In the genomic region with DNA sequence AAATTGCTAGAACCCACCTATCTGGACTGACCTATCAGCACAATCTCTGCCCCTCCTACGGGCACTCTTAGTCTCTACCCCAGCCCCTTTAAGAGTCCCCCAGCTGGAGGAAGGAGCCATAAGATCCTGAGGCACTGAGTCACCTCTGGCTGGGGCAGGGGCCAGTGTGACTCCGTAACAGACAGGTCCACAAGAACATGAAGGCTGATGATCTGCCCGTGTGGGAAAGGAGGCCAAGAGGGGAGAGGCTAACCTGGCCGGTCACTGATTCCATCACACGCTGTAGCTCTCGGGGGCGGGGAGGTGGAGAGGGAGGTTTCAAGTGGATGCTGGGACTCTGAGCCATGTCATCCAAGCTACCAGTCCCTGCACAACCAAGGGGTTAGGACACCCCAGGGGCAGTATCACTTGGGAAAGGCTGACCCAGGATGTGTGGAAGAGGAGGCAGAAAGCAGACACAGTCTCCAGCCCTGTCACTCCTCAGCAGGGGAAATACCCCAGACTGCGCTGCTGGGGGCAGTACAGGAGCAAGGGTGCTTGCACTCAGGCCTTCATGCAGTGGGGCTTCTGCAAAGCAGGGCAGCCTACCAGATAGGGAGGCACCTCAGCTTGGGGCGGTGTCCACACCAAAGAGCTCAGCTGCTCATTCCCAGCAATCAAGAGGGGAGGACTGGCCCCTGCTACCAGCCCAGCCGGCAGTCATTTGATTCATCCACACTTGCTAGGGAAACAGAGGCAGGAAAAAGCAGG, we compare ENCODE assay signal across 11 cellular contexts. TPM values are rescaled to one million over a fixed set of nuclear protein-coding genes. Genes with fewer than 3 reads are reported as not detected.
DNase-seq lines count a peak whose midpoint lies in the region; TF ChIP-seq lines count a peak whose summit lies in the region.
"Had no signal": no experiment of that assay in that cellular context is flagged by ENCODE, and none has a peak within 500 bp of the region (broad histone marks: within the 10 kb centered on the region; RNA-seq: fewer than 3 reads in every experiment).

No MANE protein-coding gene starts in this region.

- H3F3A ChIP-seq in OCI-LY1 (ENCODE audit: insufficient read depth, low read length) = no peaks in the 10 kb centered on the region
- H3F3A ChIP-seq in smooth muscle cell (ENCODE audit: low read depth) = peaks cover 18% of the 10 kb centered on the region

- H3K9me2 ChIP-seq in OCI-LY1 (ENCODE audit: low read depth, low read length) = no peaks in the 10 kb centered on the region

- intact Hi-C loops in activated CD4-positive, alpha-beta T cell treated with anti-CD3 and anti-CD28 coated beads, Interleukin-2, amount 10 ng/mL, durations not matched to agents 24 days and 14 days (cut with micrococcal nuclease) = no loop called here
- intact Hi-C loops in dendritic cell treated with granulocyte-macrophage colony-stimulating factor and Interleukin-4, amounts not matched to agents 40 ng/mL and 50 ng/mL, for 4 days (cut with micrococcal nuclease) = no loop called here

- WGBS in smooth muscle cell (ENCODE audit: low lambda C conversion rate) = 75% methylated on average over 10 of the region's 10 CpGs

- H2AFZ ChIP-seq in OCI-LY1 (ENCODE audit: low read length) = no peak overlapping the region
- no peak overlapping the region for H2AFZ ChIP-seq in smooth muscle cell (ENCODE audit: low read depth)

- H3K4me3 Mint-ChIP-seq in activated CD4-positive, alpha-beta T cell treated with anti-CD3 and anti-CD28 coated beads, Interleukin-2, amount 10 ng/mL, durations not matched to agents 24 days and 14 days = no peak overlapping the region
- no peak overlapping the region for H3K4me3 Mint-ChIP-seq in dendritic cell treated with granulocyte-macrophage colony-stimulating factor and Interleukin-4, amounts not matched to agents 40 ng/mL and 50 ng/mL, for 4 days

- peak overlapping the region; percentile 53 for H3K27ac Mint-ChIP-seq in activated CD4-positive, alpha-beta T cell treated with anti-CD3 and anti-CD28 coated beads, Interleukin-2, amount 10 ng/mL, durations not matched to agents 24 days and 14 days
- peak overlapping the region; percentile 47 for H3K27ac Mint-ChIP-seq in dendritic cell treated with granulocyte-macrophage colony-stimulating factor and Interleukin-4, amounts not matched to agents 40 ng/mL and 50 ng/mL, for 4 days

- H3K9me3 ChIP-seq in OCI-LY1 (ENCODE audit: low read length) = no peaks in the 10 kb centered on the region
- no peaks in the 10 kb centered on the region for H3K9me3 ChIP-seq in smooth muscle cell (replicated peaks; ENCODE audit: low read depth)

- no peak overlapping the region for H3K9ac ChIP-seq in OCI-LY1 (ENCODE audit: low read length)
- no peak overlapping the region for H3K9ac ChIP-seq in smooth muscle cell (ENCODE audit: low read depth)

- H3K36me3 ChIP-seq in OCI-LY1 (ENCODE audit: insufficient read depth, low read length) (peaks cover 42% of the 10 kb centered on the region; the same call in 1 of the 2 replicates), smooth muscle cell (ENCODE audit: low read depth) (no peaks in the 10 kb centered on the region)

- no peaks in the 10 kb centered on the region for H3K9me3 Mint-ChIP-seq in activated CD4-positive, alpha-beta T cell treated with anti-CD3 and anti-CD28 coated beads, Interleukin-2, amount 10 ng/mL, durations not matched to agents 24 days and 14 days
- H3K9me3 Mint-ChIP-seq in dendritic cell treated with granulocyte-macrophage colony-stimulating factor and Interleukin-4, amounts not matched to agents 40 ng/mL and 50 ng/mL, for 4 days = no peaks in the 10 kb centered on the region

- no peak overlapping the region for H3K27ac ChIP-seq in OCI-LY1 (ENCODE audit: low read depth, low read length, poor library complexity, severe bottlenecking)
- H3K27ac ChIP-seq in smooth muscle cell (ENCODE audit: low read depth) = peak overlapping the region; percentile 19

- peaks cover 28% of the 10 kb centered on the region for H3K36me3 Mint-ChIP-seq in activated CD4-positive, alpha-beta T cell treated with anti-CD3 and anti-CD28 coated beads, Interleukin-2, amount 10 ng/mL, durations not matched to agents 24 days and 14 days (ENCODE audit: low read depth)
- peaks cover 78% of the 10 kb centered on the region for H3K36me3 Mint-ChIP-seq in dendritic cell treated with granulocyte-macrophage colony-stimulating factor and Interleukin-4, amounts not matched to agents 40 ng/mL and 50 ng/mL, for 4 days (ENCODE audit: low read depth)

- H3K79me2 ChIP-seq in OCI-LY1 (ENCODE audit: insufficient read depth, low read length) (no peaks in the 10 kb centered on the region), smooth muscle cell (ENCODE audit: low read depth) (no peaks in the 10 kb centered on the region)

- H3K27me3 Mint-ChIP-seq in activated CD4-positive, alpha-beta T cell treated with anti-CD3 and anti-CD28 coated beads, Interleukin-2, amount 10 ng/mL, durations not matched to agents 24 days and 14 days = no peaks in the 10 kb centered on the region
- no peaks in the 10 kb centered on the region for H3K27me3 Mint-ChIP-seq in dendritic cell treated with granulocyte-macrophage colony-stimulating factor and Interleukin-4, amounts not matched to agents 40 ng/mL and 50 ng/mL, for 4 days

- H3K27me3 ChIP-seq in OCI-LY1 (ENCODE audit: insufficient read depth, low read length) (no peaks in the 10 kb centered on the region), smooth muscle cell (ENCODE audit: low read depth) (no peaks in the 10 kb centered on the region)

- H3K4me3 ChIP-seq in OCI-LY1 (ENCODE audit: low read depth, low read length, poor library complexity, severe bottlenecking) = no peak overlapping the region
- no peak overlapping the region for H3K4me3 ChIP-seq in smooth muscle cell

- H4K20me1 ChIP-seq in OCI-LY1 (ENCODE audit: insufficient read depth, low read length) (no peaks in the 10 kb centered on the region), smooth muscle cell (ENCODE audit: low read depth) (peaks cover 3% of the 10 kb centered on the region)

- peaks cover 19% of the 10 kb centered on the region for H3K4me1 Mint-ChIP-seq in activated CD4-positive, alpha-beta T cell treated with anti-CD3 and anti-CD28 coated beads, Interleukin-2, amount 10 ng/mL, durations not matched to agents 24 days and 14 days
- H3K4me1 Mint-ChIP-seq in dendritic cell treated with granulocyte-macrophage colony-stimulating factor and Interleukin-4, amounts not matched to agents 40 ng/mL and 50 ng/mL, for 4 days (ENCODE audit: low read depth) = peaks cover 48% of the 10 kb centered on the region

- DNase-seq in activated CD4-positive, alpha-beta T cell treated with anti-CD3 and anti-CD28 coated beads, Interleukin-2, amount 10 ng/mL, durations not matched to agents 24 days and 14 days = no peak
- DNase-seq in activated CD4-positive, alpha-beta T cell treated with anti-CD3 and anti-CD28 coated beads, Interleukin-2, amount 50 U/mL, for 1 hour = no peak
- DNase-seq in smooth muscle cell (lab: John Stamatoyannopoulos, UW; ENCODE audit: unreplicated experiment) (no peak), NCI-H1436 (lab: John Stamatoyannopoulos, UW) (no peak), germinal center (ENCODE audit: low spot score) (no peak), midbrain (lab: John Stamatoyannopoulos, UW) (no peak)
- DNase-seq: cerebellar nuclear complex, NCI-H1436 treated with DMSO at 0.1 percent for 48 hours had no signal

- H3K4me1 ChIP-seq in OCI-LY1 (ENCODE audit: insufficient read depth, low read length, severe bottlenecking) = peaks cover 31% of the 10 kb centered on the region
- peaks cover 21% of the 10 kb centered on the region for H3K4me1 ChIP-seq in smooth muscle cell (ENCODE audit: low read depth)

- TF ChIP-seq CTCF in OCI-LY1 (IDR thresholded peaks at IDR 0.05; ENCODE audit: low read length) (0 out of 2 replicates have a peak, but pooled peaks have one; percentile 8), smooth muscle cell (IDR thresholded peaks at IDR 0.05; ENCODE audit: borderline replicate concordance, insufficient read depth, poor library complexity, severe bottlenecking) (no peak)

- no peak overlapping the region for H3K4me2 ChIP-seq in OCI-LY1 (ENCODE audit: low read length)
- no peak overlapping the region for H3K4me2 ChIP-seq in smooth muscle cell

RNA-seq across cellular contexts. Expression of a gene that starts 22.3 kb away (rescaled TPM):
- 59.1 and 61.7 TPM in 2 replicates for total RNA-seq in activated CD4-positive, alpha-beta T cell treated with anti-CD3 and anti-CD28 coated beads, Interleukin-2, amount 10 ng/mL, durations not matched to agents 24 days and 14 days
- total RNA-seq in smooth muscle cell = 31.0 and 40.9 TPM in 2 replicates
- polyA plus RNA-seq in smooth muscle cell = 92.8 and 98.4 TPM in 2 replicates

RNA-seq across cellular contexts. Expression of a gene that starts 22.7 kb away (rescaled TPM):
- total RNA-seq in activated CD4-positive, alpha-beta T cell treated with anti-CD3 and anti-CD28 coated beads, Interleukin-2, amount 10 ng/mL, durations not matched to agents 24 days and 14 days = 12.9 and 14.1 TPM in 2 replicates
- total RNA-seq in smooth muscle cell = 6.2 and 13.3 TPM in 2 replicates
- 15.8 and 24.1 TPM in 2 replicates for polyA plus RNA-seq in smooth muscle cell

RNA-seq across cellular contexts. Expression of a gene that starts 40.8 kb away (rescaled TPM):
- 0.30 TPM in 1 of 2 replicates, not detected in the other for total RNA-seq in activated CD4-positive, alpha-beta T cell treated with anti-CD3 and anti-CD28 coated beads, Interleukin-2, amount 10 ng/mL, durations not matched to agents 24 days and 14 days
- 0.27 TPM in 1 of 2 replicates, not detected in the other for total RNA-seq in smooth muscle cell
- 0.21 TPM in 1 of 2 replicates, not detected in the other for polyA plus RNA-seq in smooth muscle cell
- total RNA-seq: G401 had no signal
